ENCODE assay signal across 10 cellular contexts in the genomic region with DNA sequence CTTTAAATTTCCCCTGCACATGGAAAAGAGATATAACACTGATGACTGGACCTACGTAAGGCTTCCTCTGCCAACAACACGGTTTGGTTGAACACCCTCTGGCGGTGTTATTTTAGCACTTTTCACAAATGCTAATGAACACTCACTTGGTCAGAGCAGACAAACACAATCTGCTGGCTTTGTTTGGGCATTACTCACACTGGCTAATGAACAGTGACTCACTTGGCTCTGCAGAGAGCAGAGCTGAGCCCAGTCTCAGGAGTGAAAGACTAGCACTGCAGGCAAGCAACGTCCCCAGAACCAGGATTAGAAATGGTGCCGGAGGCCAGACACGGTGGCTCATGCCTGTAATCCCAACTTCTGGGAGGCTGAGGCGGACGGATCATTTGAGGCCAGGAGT.
DNase-seq lines count a peak whose midpoint lies in the region; ATAC-seq and TF ChIP-seq lines count a peak whose summit lies in the region.
"Had no signal": no experiment of that assay in that cellular context is flagged by ENCODE, and none has a peak within 500 bp of the region (broad histone marks: within the 10 kb centered on the region; RNA-seq: fewer than 3 reads in every experiment).

No MANE protein-coding gene starts in this region.

- no peaks in the 10 kb centered on the region for H3K9me2 ChIP-seq in PC-3 (replicated peaks; ENCODE audit: low read length)

- no peak overlapping the region for H3K4me2 ChIP-seq in PC-3 (ENCODE audit: low read length)

- no TSS peak for BruUV-seq in PC-3 (replicated peaks; lab: Mats Ljungman, UMichigan)

- in situ Hi-C loops in GM13977 (cut with MboI; ENCODE audit: low pct_unique_long_range_greater_than_20kb, low sequenced_read_pairs, unreplicated experiment), result no loop called here

- H3K79me2 ChIP-seq in PC-3 (ENCODE audit: low read length), result no peaks in the 10 kb centered on the region

- peaks cover 0 to 3% (median 0%) of the 10 kb centered on the region in 8 donors for H3K9me3 Mint-ChIP-seq in CD4-positive, alpha-beta memory T cell
- peaks cover 0 to 3% (median 1%) of the 10 kb centered on the region in 7 donors for H3K9me3 Mint-ChIP-seq in CD14-positive monocyte

- 47 to 49% methylated on average over 6 to 8 of the region's 8 CpGs for WGBS in mesodermal cell (ENCODE audit: insufficient coverage in 2 of 2), 2 experiments

- no peak; the same call in none of the 2 replicates for TF ChIP-seq CTCF in PC-3 (conservative IDR thresholded peaks at IDR 0.05; ENCODE audit: low read depth, low read length)
- no peak for TF ChIP-seq CTCF in GM13977 (IDR thresholded peaks at IDR 0.05; ENCODE audit: extremely low read depth, insufficient read depth, missing control alignments)
- TF ChIP-seq CTCF in CD14-positive monocyte (IDR thresholded peaks at IDR 0.05), result no peak

- intact Hi-C loops in PC-3 (cut with micrococcal nuclease), result loop anchor here (2.0 to 5.0 kb wide), 2 partner anchors 29 to 458 kb away; no protein-coding TSS in a partner anchor
- intact Hi-C loops in CD4-positive, alpha-beta memory T cell (cut with micrococcal nuclease), result no loop called here
- intact Hi-C loops in CD14-positive monocyte (cut with micrococcal nuclease), result no loop called here

- peak; percentile 100 for ATAC-seq in PC-3

- H3K4me1 ChIP-seq in PC-3 (ENCODE audit: insufficient read depth, low read length) (peaks cover 14% of the 10 kb centered on the region), mesodermal cell (ENCODE audit: control insufficient read depth, insufficient read depth, low read length, poor library complexity, severe bottlenecking) (peaks cover 21% of the 10 kb centered on the region)
- H3K4me1 ChIP-seq in CD4-positive, alpha-beta memory T cell (ENCODE audit: insufficient read depth, low read length), result no peaks in the 10 kb centered on the region
- H3K4me1 ChIP-seq: SJSA1 had no signal

- no peak overlapping the region for H3K27ac ChIP-seq in PC-3 (ENCODE audit: low read length)
- no peak overlapping the region for H3K27ac ChIP-seq in epithelial cell of prostate
- peak overlapping the region; percentile 25 for H3K27ac ChIP-seq in mesodermal cell (ENCODE audit: low read depth, low read length, severe bottlenecking)
- H3K27ac ChIP-seq in CD4-positive, alpha-beta memory T cell (ENCODE audit: low read depth, low read length), result no peak overlapping the region
- H3K27ac ChIP-seq: SJSA1 had no signal

- no peaks in the 10 kb centered on the region for H3F3A ChIP-seq in PC-3 (ENCODE audit: low read length, unreplicated experiment)

- H3K4me3 Mint-ChIP-seq in CD4-positive, alpha-beta memory T cell, result no peak overlapping the region
- no peak overlapping the region for H3K4me3 Mint-ChIP-seq in CD14-positive monocyte

- no peaks in the 10 kb centered on the region for H3K27me3 ChIP-seq in PC-3 (ENCODE audit: low read length)
- no peaks in the 10 kb centered on the region for H3K27me3 ChIP-seq in CD4-positive, alpha-beta memory T cell (ENCODE audit: insufficient read depth, low read length)
- H3K27me3 ChIP-seq: SJSA1 had no signal

- no peak overlapping the region for H3K27ac Mint-ChIP-seq in CD4-positive, alpha-beta memory T cell
- no peak overlapping the region for H3K27ac Mint-ChIP-seq in CD14-positive monocyte

- H3K4me3 ChIP-seq in PC-3 (ENCODE audit: low read length), result no peak overlapping the region
- no peak overlapping the region for H3K4me3 ChIP-seq in mesodermal cell (ENCODE audit: extremely low read depth, insufficient read depth, low read length, poor library complexity, severe bottlenecking)
- H3K4me3 ChIP-seq in CD4-positive, alpha-beta memory T cell (ENCODE audit: low read length in 2 of 2), result no peak overlapping the region
- H3K4me3 ChIP-seq: SJSA1 had no signal

- H3K36me3 Mint-ChIP-seq in CD4-positive, alpha-beta memory T cell, result no peaks in the 10 kb centered on the region
- no peaks in the 10 kb centered on the region for H3K36me3 Mint-ChIP-seq in CD14-positive monocyte

- POLR2A ChIA-PET in PC-3 (lab: Charles Lee; ENCODE audit: unreplicated experiment), result no interaction called here
- POLR2A ChIA-PET in CD4-positive, alpha-beta memory T cell (lab: Charles Lee; ENCODE audit: partially characterized antibody), result no interaction called here

- H4K20me1 ChIP-seq in PC-3 (ENCODE audit: low read length), result no peaks in the 10 kb centered on the region

- CTCF ChIA-PET in PC-3 (lab: Charles Lee), result no interaction called here
- CTCF ChIA-PET in CD4-positive, alpha-beta memory T cell (lab: Charles Lee; ENCODE audit: partially characterized antibody), result interaction anchor here (0.7 kb wide), 1 partner anchor 14 kb away, joined by 3 read pairs; no protein-coding TSS in a partner anchor

- H3K9me3 ChIP-seq in PC-3 (ENCODE audit: low read length), result no peaks in the 10 kb centered on the region
- H3K9me3 ChIP-seq in mesodermal cell (ENCODE audit: control insufficient read depth, low read length), result no peaks in the 10 kb centered on the region
- no peaks in the 10 kb centered on the region for H3K9me3 ChIP-seq in CD4-positive, alpha-beta memory T cell (ENCODE audit: control insufficient read depth in 1 of 2, low read length in 2 of 2)
- H3K9me3 ChIP-seq: SJSA1 had no signal

- no peaks in the 10 kb centered on the region for H3K36me3 ChIP-seq in PC-3 (ENCODE audit: low read depth, low read length)
- H3K36me3 ChIP-seq in mesodermal cell (ENCODE audit: control insufficient read depth, insufficient read depth, low read length), result no peaks in the 10 kb centered on the region
- no peaks in the 10 kb centered on the region for H3K36me3 ChIP-seq in CD4-positive, alpha-beta memory T cell (ENCODE audit: insufficient read depth, low read length)
- H3K36me3 ChIP-seq: SJSA1 had no signal

- no peak overlapping the region for H2AFZ ChIP-seq in PC-3 (ENCODE audit: low read length)

- peaks cover 1 to 4% of the 10 kb centered on the region in 2 donors for H3K27me3 Mint-ChIP-seq in CD4-positive, alpha-beta memory T cell
- peaks cover 2 to 4% (median 3%) of the 10 kb centered on the region in 3 donors for H3K27me3 Mint-ChIP-seq in CD14-positive monocyte (ENCODE audit: low read depth in 3 of 3)

- DNase-seq in Ammon's horn (ENCODE audit: low spot score) (peak; percentile 88), PC-3 (peak; percentile 88), epithelial cell of prostate (ENCODE audit: low read depth, low spot score) (peak; percentile 94), GM13977 (ENCODE audit: low spot score) (no peak), NCI-H2081 treated with DMSO at 0.1 percent for 48 hours (lab: John Stamatoyannopoulos, UW) (no peak), CD14-positive monocyte (ENCODE audit: low spot score) (no peak)
- DNase-seq in CD4-positive, alpha-beta memory T cell, result no peak
- DNase-seq: activated gamma-delta T cell had no signal

- no peaks in the 10 kb centered on the region for H3K4me1 Mint-ChIP-seq in CD4-positive, alpha-beta memory T cell
- no peaks in the 10 kb centered on the region for H3K4me1 Mint-ChIP-seq in CD14-positive monocyte

- no peak overlapping the region for H3K9ac ChIP-seq in PC-3 (ENCODE audit: low read length)

Comparison
In these comparisons a context has a peak if more than half of its experiments do, and no peak if none do; other contexts are left out.
1. DNase-seq: peak in Ammon's horn (single experiment), PC-3 (single experiment) and epithelial cell of prostate (single experiment); none in CD4-positive, alpha-beta memory T cell (0 of 5), GM13977 (single experiment), NCI-H2081 treated with DMSO at 0.1 percent for 48 hours (single experiment) and CD14-positive monocyte (single experiment).